Comparison of ENCODE assay signal across 21 cellular contexts in genomic region chr5:94243612-94244011, GRCh38.
DNase-seq lines count a peak whose midpoint lies in the region; ATAC-seq and TF ChIP-seq lines count a peak whose summit lies in the region.
"Had no signal": no experiment of that assay in that cellular context is flagged by ENCODE, and none has a peak within 500 bp of the region (broad histone marks: within the 10 kb centered on the region; RNA-seq: fewer than 3 reads in every experiment).

No MANE protein-coding gene starts in this region.

- H3K4me3 ChIP-seq in SJSA1 (no peak overlapping the region), fibroblast of the aortic adventitia (ENCODE audit: low read depth, low read length) (no peak overlapping the region)
- H3K4me3 ChIP-seq: A549, right lobe of liver had no signal

- ATAC-seq in GM21447 (IDR thresholded peaks at IDR 0.05; ENCODE audit: unreplicated experiment), result no peak
- no peak for ATAC-seq in HG03280 (IDR thresholded peaks at IDR 0.05; ENCODE audit: unreplicated experiment)
- ATAC-seq: A549, HCT116, left lobe of liver, right lobe of liver had no signal

- H3K27ac ChIP-seq in SJSA1, result peak overlapping the region; percentile 45
- H3K27ac ChIP-seq: A549, C4-2B, right lobe of liver, VCaP had no signal

- no peaks in the 10 kb centered on the region for H3K9me3 ChIP-seq in SJSA1 (replicated peaks)
- H3K9me3 ChIP-seq: A549, right lobe of liver had no signal

- H3K36me3 ChIP-seq in SJSA1, result no peaks in the 10 kb centered on the region
- H3K36me3 ChIP-seq: right lobe of liver had no signal

- peak; percentile 86 for DNase-seq in A172 (ENCODE audit: low spot score)
- DNase-seq in GM03348 (ENCODE audit: low spot score), result peak; percentile 48
- DNase-seq in SJSA1 (ENCODE audit: low read depth in 1 of 2, low spot score in 2 of 2), result peak in 1 of 2 experiments; percentile 46
- peak; percentile 13 for DNase-seq in fibroblast of the aortic adventitia (ENCODE audit: low read depth)
- DNase-seq in activated T-cell treated with anti-CD3 and anti-CD28 coated beads for 4 hours, result no peak
- no peak for DNase-seq in central memory CD4-positive, alpha-beta T cell
- DNase-seq: activated CD4-positive, alpha-beta T cell treated with anti-CD3 and anti-CD28 coated beads, Interleukin-2, amount 10 ng/mL, durations not matched to agents 7 days and 5 days; activated naive CD8-positive, alpha-beta T cell treated with anti-CD3 and anti-CD28 coated beads for 36 hours; cortex of kidney; endodermal cell; NCI-H1092 treated with DMSO at 0.1 percent for 48 hours; NCI-H2081; right lobe of liver; stimulated activated CD4-positive, alpha-beta T cell treated with anti-CD3 and anti-CD28 coated beads, Interleukin-15, amount 100 ng/mL, for 24 hours had no signal

- peaks cover 58% of the 10 kb centered on the region for H3K4me1 ChIP-seq in SJSA1 (replicated peaks)

- TF ChIP-seq CTCF in fibroblast of the aortic adventitia (IDR thresholded peaks at IDR 0.05; ENCODE audit: insufficient read depth, low read length), result no peak

- no peaks in the 10 kb centered on the region for H3K27me3 ChIP-seq in SJSA1 (replicated peaks)
- H3K27me3 ChIP-seq: right lobe of liver had no signal

Comparison
In these comparisons a context has a peak if more than half of its experiments do, and no peak if none do; other contexts are left out.
1. DNase-seq: peak in A172 (single experiment), GM03348 (single experiment) and fibroblast of the aortic adventitia (single experiment); none in activated T-cell treated with anti-CD3 and anti-CD28 coated beads for 4 hours (single experiment) and central memory CD4-positive, alpha-beta T cell (single experiment).